ENCODE assay signal across 24 cellular contexts in genomic region chr6:77264970-77265369, GRCh38.
DNase-seq lines count a peak whose midpoint lies in the region; ATAC-seq and TF ChIP-seq lines count a peak whose summit lies in the region.
"Had no signal": no experiment of that assay in that cellular context is flagged by ENCODE, and none has a peak within 500 bp of the region (broad histone marks: within the 10 kb centered on the region; RNA-seq: fewer than 3 reads in every experiment).

No MANE protein-coding gene starts in this region.

- intact Hi-C loops in Panc1 (cut with micrococcal nuclease; ENCODE audit: unreplicated experiment) = no loop called here
- intact Hi-C loops in cardiac septum (cut with DNase I) = no loop called here

- DNase-seq in ELF-1 (ENCODE audit: low read depth, low spot score) (peak; percentile 18), H9 (peak; percentile 37), Panc1 (ENCODE audit: low read depth, low spot score) (no peak), iPS DF 4.7 (ENCODE audit: extremely low read depth, low spot score) (peak; percentile 7), cardiac septum (ENCODE audit: low spot score) (no peak), NOMO-1 (lab: John Stamatoyannopoulos, UW; ENCODE audit: unreplicated experiment in 2 of 2) (no peak), T-helper 1 cell (no peak)
- DNase-seq: activated B cell treated with CpG ODN at 0.5 μM for 24 hours; activated CD4-positive, alpha-beta T cell treated with anti-CD3 and anti-CD28 coated beads, Interleukin-2, amount 50 U/mL, for 4 hours; activated effector memory CD4-positive, alpha-beta T cell treated with anti-CD3 and anti-CD28 coated beads, Interleukin-2, amount 50 U/mL, for 16 hours; body of pancreas; CD4-positive, alpha-beta T cell; DMS79; effector memory CD4-positive, alpha-beta T cell; MV-4-11; NCI-H187; NK-92 treated with Interleukin-12 subunit alpha and Interleukin-12 subunit beta, amount 100 ng/mL, for 24 hours; occipital lobe; T-helper 9 cell had no signal

- H3K27ac ChIP-seq in H9 (ENCODE audit: insufficient read length, low read depth, low read length) = no peak overlapping the region
- no peak overlapping the region for H3K27ac ChIP-seq in Panc1 (ENCODE audit: low read length)
- H3K27ac ChIP-seq: body of pancreas, suprapubic skin had no signal

- WGBS in H9 (ENCODE audit: extremely low coverage, insufficient read length, low lambda C conversion rate) = no CpG with 5 or more reads among the region's 6 CpGs

- in situ Hi-C loops in Panc1 (cut with HindIII; ENCODE audit: low pct_unique_long_range_greater_than_20kb, low sequenced_read_pairs) = no loop called here

- H3K4me3 Mint-ChIP-seq in H9 = no peak overlapping the region
- H3K4me3 Mint-ChIP-seq: activated B cell treated with CpG ODN at 0.5 μM for 24 hours; CD4-positive, alpha-beta T cell; stimulated activated memory B cell treated with anti-CD40 and anti-IgM and Interleukin-4, amounts not matched to agents 10 μg/mL and 1 μg/mL and 100 μg/mL, for 72 hours had no signal

- no peaks in the 10 kb centered on the region for H4K20me1 ChIP-seq in H9 (ENCODE audit: control insufficient read depth, insufficient read depth, insufficient read length)

- H3K27me3 ChIP-seq in H9 (ENCODE audit: insufficient read depth, low read length) (no peaks in the 10 kb centered on the region), Panc1 (ENCODE audit: control insufficient read depth, insufficient read depth, low read length) (no peaks in the 10 kb centered on the region)
- H3K27me3 ChIP-seq: body of pancreas, suprapubic skin had no signal

- no peaks in the 10 kb centered on the region for H3K9me3 Mint-ChIP-seq in H9

- BruUV-seq in Panc1 (replicated peaks; lab: Mats Ljungman, UMichigan) = no TSS peak

- no peak overlapping the region for H3K4me2 ChIP-seq in H9 (ENCODE audit: insufficient read depth, insufficient read length, low read length)
- H3K4me2 ChIP-seq: smooth muscle cell had no signal

- H4K91ac ChIP-seq in H9 (ENCODE audit: insufficient read length, low read depth, low read length) = no peak overlapping the region

- no peak overlapping the region for H3K56ac ChIP-seq in H9 (ENCODE audit: insufficient read length, low read depth, low read length)

- H2BK12ac ChIP-seq in H9 (ENCODE audit: insufficient read length, low read depth, low read length) = no peak overlapping the region

- no peak overlapping the region for H3K18ac ChIP-seq in H9 (ENCODE audit: insufficient read length, low read depth, low read length)

- H2AFZ ChIP-seq in H9 (ENCODE audit: low read length) = no peak overlapping the region

- no peaks in the 10 kb centered on the region for H3K27me3 Mint-ChIP-seq in H9 (ENCODE audit: low read depth)
- H3K27me3 Mint-ChIP-seq: activated B cell treated with CpG ODN at 0.5 μM for 24 hours; CD4-positive, alpha-beta T cell; stimulated activated memory B cell treated with anti-CD40 and anti-IgM and Interleukin-4, amounts not matched to agents 10 μg/mL and 1 μg/mL and 100 μg/mL, for 72 hours had no signal

- H3K36me3 Mint-ChIP-seq in H9 (ENCODE audit: insufficient read depth in 1 of 3, low read depth in 3 of 3) = no peaks in the 10 kb centered on the region
- H3K36me3 Mint-ChIP-seq: stimulated activated memory B cell treated with anti-CD40 and anti-IgM and Interleukin-4, amounts not matched to agents 10 μg/mL and 1 μg/mL and 100 μg/mL, for 72 hours had no signal

- no peak overlapping the region for H3K23ac ChIP-seq in H9 (ENCODE audit: insufficient read length, low read depth, low read length)

- no peaks in the 10 kb centered on the region for H3K79me2 ChIP-seq in H9 (ENCODE audit: insufficient read depth, low read length)

- H3K79me1 ChIP-seq in H9 (ENCODE audit: insufficient read depth, low read depth, low read length, poor library complexity, severe bottlenecking) = no peaks in the 10 kb centered on the region

- no peak overlapping the region for H2BK20ac ChIP-seq in H9 (ENCODE audit: low read depth, low read length, poor library complexity, severe bottlenecking)

- POLR2A ChIA-PET in Panc1 (lab: Charles Lee) = no interaction called here

- TF ChIP-seq CTCF in H9 (conservative IDR thresholded peaks at IDR 0.05) (peak; percentile 72), Panc1 (IDR thresholded peaks at IDR 0.05) (peak; percentile 32)

- H3K23me2 ChIP-seq in H9 (ENCODE audit: insufficient read length, low read depth, low read length, poor library complexity, severe bottlenecking) = no peaks in the 10 kb centered on the region

- H4K5ac ChIP-seq in H9 (ENCODE audit: insufficient read length, low read depth, low read length) = no peak overlapping the region

- CTCF ChIA-PET in Panc1 (lab: Charles Lee) = no interaction called here

- H3K4me3 ChIP-seq in Panc1 (ENCODE audit: low read depth in 2 of 2, low read length in 2 of 2) = no peak overlapping the region
- H3K4me3 ChIP-seq: body of pancreas, HAP-1, K562, smooth muscle cell, suprapubic skin had no signal

- no peaks in the 10 kb centered on the region for H3K9me3 ChIP-seq in H9 (ENCODE audit: control insufficient read depth, low read depth, low read length)
- no peaks in the 10 kb centered on the region for H3K9me3 ChIP-seq in Panc1 (ENCODE audit: control insufficient read depth, insufficient read depth, low read depth, low read length)
- H3K9me3 ChIP-seq: body of pancreas, HAP-1, suprapubic skin had no signal

- ATAC-seq in Panc1 = no peak
- ATAC-seq: body of pancreas; K562; stimulated activated memory B cell treated with anti-CD40 and anti-IgM and Interleukin-4, amounts not matched to agents 10 μg/mL and 1 μg/mL and 100 μg/mL, for 72 hours had no signal

- H3K9ac ChIP-seq in H9 (ENCODE audit: extremely low read depth, insufficient read length, low read length) = no peak overlapping the region

- no peak overlapping the region for H3K4ac ChIP-seq in H9 (ENCODE audit: low read depth, low read length)

- no peak overlapping the region for H4K8ac ChIP-seq in H9 (replicated peaks; ENCODE audit: insufficient read length, low read depth, low read length)

- H2AK5ac ChIP-seq in H9 (ENCODE audit: insufficient read length, low read length) = no peak overlapping the region

- H3K4me1 Mint-ChIP-seq in H9 = no peaks in the 10 kb centered on the region
- H3K4me1 Mint-ChIP-seq: activated B cell treated with CpG ODN at 0.5 μM for 24 hours; stimulated activated memory B cell treated with anti-CD40 and anti-IgM and Interleukin-4, amounts not matched to agents 10 μg/mL and 1 μg/mL and 100 μg/mL, for 72 hours had no signal

- no peak overlapping the region for H3K14ac ChIP-seq in H9 (ENCODE audit: insufficient read depth, low read length)

- no peaks in the 10 kb centered on the region for H3K4me1 ChIP-seq in H9 (ENCODE audit: insufficient read depth, low read length)
- H3K4me1 ChIP-seq in Panc1 (ENCODE audit: control insufficient read depth, insufficient read depth, low read length) = no peaks in the 10 kb centered on the region
- H3K4me1 ChIP-seq: body of pancreas, HAP-1, suprapubic skin had no signal

- H3K27ac Mint-ChIP-seq in H9 = no peak overlapping the region
- H3K27ac Mint-ChIP-seq: activated B cell treated with CpG ODN at 0.5 μM for 24 hours; CD4-positive, alpha-beta T cell; stimulated activated memory B cell treated with anti-CD40 and anti-IgM and Interleukin-4, amounts not matched to agents 10 μg/mL and 1 μg/mL and 100 μg/mL, for 72 hours had no signal

- no peak overlapping the region for H2BK5ac ChIP-seq in H9 (ENCODE audit: insufficient read length, low read length)

- no peaks in the 10 kb centered on the region for H3K36me3 ChIP-seq in Panc1 (ENCODE audit: control insufficient read depth, insufficient read depth, low read length)
- H3K36me3 ChIP-seq: HAP-1, suprapubic skin had no signal

- H2BK120ac ChIP-seq in H9 (ENCODE audit: low read depth, low read length, poor library complexity, severe bottlenecking) = no peak overlapping the region

- no peak overlapping the region for H3T11ph ChIP-seq in H9 (ENCODE audit: low read length)

- H2BK15ac ChIP-seq in H9 (ENCODE audit: low read depth, low read length) = no peak overlapping the region

Comparison
In these comparisons a context has a peak if more than half of its experiments do, and no peak if none do; other contexts are left out.
1. DNase-seq: peak in ELF-1 (single experiment), H9 (single experiment) and iPS DF 4.7 (single experiment); none in Panc1 (single experiment), cardiac septum (single experiment), NOMO-1 (0 of 2) and T-helper 1 cell (0 of 5).